Comparison of ENCODE assay signal across 16 cellular contexts in genomic region chr2:241742320-241742939, GRCh38. TPM values are rescaled to one million over a fixed set of nuclear protein-coding genes. Genes with fewer than 3 reads are reported as not detected.
DNase-seq lines count a peak whose midpoint lies in the region; ATAC-seq and TF ChIP-seq lines count a peak whose summit lies in the region.
"Had no signal": no experiment of that assay in that cellular context is flagged by ENCODE, and none has a peak within 500 bp of the region (broad histone marks: within the 10 kb centered on the region; RNA-seq: fewer than 3 reads in every experiment).

No MANE protein-coding gene starts in this region.

- intact Hi-C loops in Right ventricle myocardium inferior (cut with DNase I) (no loop called here), left cardiac atrium (cut with DNase I) (no loop called here)
- intact Hi-C loops in CD4-positive, alpha-beta T cell (cut with DNase I, micrococcal nuclease), result no loop called here

- ATAC-seq in Right ventricle myocardium inferior (no peak), left cardiac atrium (no peak)
- no peak for ATAC-seq in CD4-positive, alpha-beta T cell (ENCODE audit: poor library complexity)
- ATAC-seq: A549 had no signal

- H3K4me3 Mint-ChIP-seq in CD4-positive, alpha-beta T cell, result no peak overlapping the region
- H3K4me3 Mint-ChIP-seq: CD4-positive, CD25-positive, alpha-beta regulatory T cell had no signal

- H3K18ac ChIP-seq in neuronal stem cell (ENCODE audit: low read length), result no peak overlapping the region

- POLR2A ChIA-PET in RWPE1 (lab: Yijun Ruan, JAX; ENCODE audit: low non-redundant PET), result no interaction called here
- POLR2A ChIA-PET in HEK293T (lab: Yijun Ruan, JAX), result no interaction called here
- POLR2A ChIA-PET in CD4-positive, alpha-beta T cell (lab: Charles Lee), result no interaction called here

- H3K14ac ChIP-seq in neuronal stem cell (ENCODE audit: low read length), result peak overlapping the region; percentile 82

- peaks cover 26% of the 10 kb centered on the region for H3K36me3 Mint-ChIP-seq in CD4-positive, alpha-beta T cell (ENCODE audit: low read depth)

- H3K9me3 ChIP-seq in neuronal stem cell (replicated peaks in 1 of 2; ENCODE audit: control insufficient read depth in 2 of 2, insufficient read depth in 1 of 2, low read depth in 1 of 2, low read length in 2 of 2), result peaks cover 3 to 24% of the 10 kb centered on the region in 2 donors
- no peaks in the 10 kb centered on the region for H3K9me3 ChIP-seq in CD4-positive, alpha-beta T cell (ENCODE audit: control insufficient read depth, low read length)
- H3K9me3 ChIP-seq: A549, Caco-2, HAP-1 had no signal

- no CpG with 5 or more reads among the region's 28 CpGs for WGBS in neuronal stem cell (ENCODE audit: extremely low coverage in 2 of 2, insufficient read length in 2 of 2, insufficient replicate concordance in 1 of 2), 2 donors

- H3K4me1 Mint-ChIP-seq in CD4-positive, alpha-beta T cell (ENCODE audit: low read depth), result peaks cover 21% of the 10 kb centered on the region

- H3K27ac Mint-ChIP-seq in CD4-positive, alpha-beta T cell, result no peak overlapping the region

- peaks cover 13% of the 10 kb centered on the region for H3K79me1 ChIP-seq in neuronal stem cell (ENCODE audit: low read depth, low read length)

- CTCF ChIA-PET in RWPE1 (lab: Yijun Ruan, JAX) (no interaction called here), HEK293T (lab: Yijun Ruan, JAX) (no interaction called here)
- CTCF ChIA-PET in CD4-positive, alpha-beta T cell (lab: Charles Lee), result no interaction called here

- H4K8ac ChIP-seq in neuronal stem cell (ENCODE audit: low read depth, low read length), result peak overlapping the region; percentile 65

- peak overlapping the region; percentile 81 for H2AK5ac ChIP-seq in neuronal stem cell (ENCODE audit: low read depth, low read length)

- H3K36me3 ChIP-seq in neuronal stem cell (replicated peaks in 1 of 2; ENCODE audit: control insufficient read depth in 2 of 2, insufficient read depth in 2 of 2, low read length in 2 of 2), result peaks cover 19 to 38% of the 10 kb centered on the region in 2 donors

- no peaks in the 10 kb centered on the region for H3K4me1 ChIP-seq in neuronal stem cell (ENCODE audit: control insufficient read depth in 2 of 2, insufficient read depth in 1 of 2, low read depth in 1 of 2, low read length in 2 of 2)
- H3K4me1 ChIP-seq: A549, Caco-2, HAP-1 had no signal

- H3K27me3 ChIP-seq in neuronal stem cell (ENCODE audit: control insufficient read depth in 3 of 3, insufficient read depth in 3 of 3, low read depth in 1 of 3, low read length in 3 of 3), result no peaks in the 10 kb centered on the region
- H3K27me3 ChIP-seq in CD4-positive, alpha-beta T cell (ENCODE audit: control insufficient read depth, insufficient read depth, low read length), result no peaks in the 10 kb centered on the region

- no peak overlapping the region for H3K4me2 ChIP-seq in neuronal stem cell (ENCODE audit: insufficient read depth, low read length, poor library complexity, severe bottlenecking)
- H3K4me2 ChIP-seq: A549 had no signal

- H2BK5ac ChIP-seq in neuronal stem cell (ENCODE audit: low read length), result no peak overlapping the region

- H2BK120ac ChIP-seq in neuronal stem cell (ENCODE audit: low read depth, low read length), result no peak overlapping the region

- no peak overlapping the region for H2AFZ ChIP-seq in neuronal stem cell (ENCODE audit: low read length)
- H2AFZ ChIP-seq: GM23248 had no signal

- no peak overlapping the region for H4K91ac ChIP-seq in neuronal stem cell (ENCODE audit: low read depth, low read length, poor library complexity)

- H3K4ac ChIP-seq in neuronal stem cell (ENCODE audit: low read length), result no peak overlapping the region

- peak overlapping the region; percentile 31 for H3K23ac ChIP-seq in neuronal stem cell (ENCODE audit: low read depth, low read length, poor library complexity)

- no peak overlapping the region for H3K9ac ChIP-seq in neuronal stem cell (ENCODE audit: low read depth, low read length, poor library complexity)
- H3K9ac ChIP-seq: GM23248 had no signal

- no peak overlapping the region for H2BK12ac ChIP-seq in neuronal stem cell (ENCODE audit: low read length)

- no peaks in the 10 kb centered on the region for H3K27me3 Mint-ChIP-seq in CD4-positive, alpha-beta T cell
- H3K27me3 Mint-ChIP-seq: CD4-positive, CD25-positive, alpha-beta regulatory T cell had no signal

- H2BK15ac ChIP-seq in neuronal stem cell (ENCODE audit: low read length), result no peak overlapping the region

- DNase-seq in Right ventricle myocardium inferior (ENCODE audit: missing footprints), result peak; percentile 53
- no peak for DNase-seq in left cardiac atrium
- DNase-seq in RWPE1 (ENCODE audit: low spot score), result no peak
- no peak for DNase-seq in neuronal stem cell (ENCODE audit: low spot score)
- DNase-seq in HEK293T (ENCODE audit: extremely low spot score), result no peak
- no peak for DNase-seq in SIG-M5 (lab: John Stamatoyannopoulos, UW)
- DNase-seq in CD4-positive, alpha-beta T cell, result no peak
- DNase-seq: AML-193; C1 segment of cervical spinal cord; Caco-2; CD4-positive, CD25-positive, alpha-beta regulatory T cell; GM23248 had no signal

- H3K27ac ChIP-seq in RWPE1 (peak overlapping the region; percentile 35; the same call in 1 of the 2 replicates), neuronal stem cell (replicated peaks; ENCODE audit: low read length) (no peak overlapping the region)
- no peak overlapping the region for H3K27ac ChIP-seq in CD4-positive, alpha-beta T cell (ENCODE audit: low read depth, low read length)
- H3K27ac ChIP-seq: 22Rv1, A549, GM23248 had no signal

- no peaks in the 10 kb centered on the region for H3K9me3 Mint-ChIP-seq in CD4-positive, alpha-beta T cell

- peak overlapping the region in 1 of 2 donors; percentile 43 for H3K4me3 ChIP-seq in neuronal stem cell (ENCODE audit: low read length in 2 of 2)
- H3K4me3 ChIP-seq: A549, GM23248, HAP-1 had no signal

- no peak for TF ChIP-seq CTCF in RWPE1 (conservative IDR thresholded peaks at IDR 0.05; ENCODE audit: low read depth)
- no peak for TF ChIP-seq CTCF in CD4-positive, alpha-beta T cell (IDR thresholded peaks at IDR 0.05)

TF ChIP-seq in HEK293T, 16 proteins besides CTCF, POLR2A, EP300 and RAD21:
- TF ChIP-seq ARNT (IDR thresholded peaks at IDR 0.05) (no peak), PKNOX1 (IDR thresholded peaks at IDR 0.05) (no peak), ZNF384 (IDR thresholded peaks at IDR 0.05) (no peak), LEF1 (IDR thresholded peaks at IDR 0.05; ENCODE audit: borderline replicate concordance) (no peak), ELF4 (IDR thresholded peaks at IDR 0.05) (no peak), SP1 (IDR thresholded peaks at IDR 0.05) (no peak), FOXM1 (IDR thresholded peaks at IDR 0.05; ENCODE audit: borderline replicate concordance) (no peak), FOXA1 (IDR thresholded peaks at IDR 0.05) (no peak), CTBP1 (IDR thresholded peaks at IDR 0.05; ENCODE audit: borderline replicate concordance) (no peak), NFRKB (IDR thresholded peaks at IDR 0.05) (no peak), HDGF (IDR thresholded peaks at IDR 0.05; ENCODE audit: borderline replicate concordance) (no peak), SUZ12 (IDR thresholded peaks at IDR 0.05) (no peak), FOXK2 (IDR thresholded peaks at IDR 0.05) (no peak), L3MBTL2 (conservative IDR thresholded peaks at IDR 0.05) (no peak)

RNA-seq across cellular contexts. Expression of gene D2HGDH, which starts 8.0 kb away (rescaled TPM):
- total RNA-seq in Right ventricle myocardium inferior (19.6 TPM), left cardiac atrium (10 to 100 TPM; 14.6 to 16.9 TPM)
- 5.2 TPM for polyA plus RNA-seq in neuronal stem cell (2013, experiment 1 of 2)
- polyA plus RNA-seq in neuronal stem cell (2013, experiment 2 of 2), result 5.3 TPM
- 10 to 100 TPM; 27.6 to 30.6 TPM for total RNA-seq in CD4-positive, alpha-beta T cell

RNA-seq across cellular contexts. Expression of gene GAL3ST2, which starts 34.2 kb away (rescaled TPM):
- total RNA-seq in Right ventricle myocardium inferior (not detected), left cardiac atrium (under 1 TPM in 1 of 2 donors, not detected in 1; 0.44 TPM)
- 0.45 TPM for polyA plus RNA-seq in neuronal stem cell (2013, experiment 1 of 2)
- 0.47 TPM for polyA plus RNA-seq in neuronal stem cell (2013, experiment 2 of 2)
- 1 to 10 TPM; 1.5 to 1.9 TPM for total RNA-seq in CD4-positive, alpha-beta T cell
- total RNA-seq: GM23248, H4 had no signal
- polyA plus RNA-seq: CD4-positive, CD25-positive, alpha-beta regulatory T cell; GM23248 had no signal

RNA-seq across cellular contexts. Expression of gene ING5, which starts 40.6 kb away (rescaled TPM):
- 16.5 TPM for total RNA-seq in Right ventricle myocardium inferior
- total RNA-seq in left cardiac atrium, result 10 to 100 TPM; 17.4 to 20.1 TPM
- polyA plus RNA-seq in neuronal stem cell (2013, experiment 1 of 2), result 25.2 TPM
- 27.0 TPM for polyA plus RNA-seq in neuronal stem cell (2013, experiment 2 of 2)
- 10 to 100 TPM; 51.2 to 51.3 TPM for total RNA-seq in CD4-positive, alpha-beta T cell

RNA-seq across cellular contexts. Expression of gene DTYMK, which starts 55.8 kb away (rescaled TPM):
- total RNA-seq in Right ventricle myocardium inferior (11.1 TPM), left cardiac atrium (10 to 100 TPM in 1 of 2 donors, 1 to 10 TPM in 1; 9.8 to 14.3 TPM)
- 62.1 TPM for polyA plus RNA-seq in neuronal stem cell (2013, experiment 1 of 2)
- polyA plus RNA-seq in neuronal stem cell (2013, experiment 2 of 2), result 62.7 TPM
- 1 to 10 TPM; 4.8 to 6.0 TPM for total RNA-seq in CD4-positive, alpha-beta T cell
